ENCODE assay signal across 9 cellular contexts in genomic region chr9:69324549-69325401, GRCh38. TPM values are rescaled to one million over a fixed set of nuclear protein-coding genes. Genes with fewer than 3 reads are reported as not detected.
DNase-seq lines count a peak whose midpoint lies in the region; ATAC-seq, FAIRE-seq and TF ChIP-seq lines count a peak whose summit lies in the region.
"Had no signal": no experiment of that assay in that cellular context is flagged by ENCODE, and none has a peak within 500 bp of the region (broad histone marks: within the 10 kb centered on the region; RNA-seq: fewer than 3 reads in every experiment).

A gene with protein sequence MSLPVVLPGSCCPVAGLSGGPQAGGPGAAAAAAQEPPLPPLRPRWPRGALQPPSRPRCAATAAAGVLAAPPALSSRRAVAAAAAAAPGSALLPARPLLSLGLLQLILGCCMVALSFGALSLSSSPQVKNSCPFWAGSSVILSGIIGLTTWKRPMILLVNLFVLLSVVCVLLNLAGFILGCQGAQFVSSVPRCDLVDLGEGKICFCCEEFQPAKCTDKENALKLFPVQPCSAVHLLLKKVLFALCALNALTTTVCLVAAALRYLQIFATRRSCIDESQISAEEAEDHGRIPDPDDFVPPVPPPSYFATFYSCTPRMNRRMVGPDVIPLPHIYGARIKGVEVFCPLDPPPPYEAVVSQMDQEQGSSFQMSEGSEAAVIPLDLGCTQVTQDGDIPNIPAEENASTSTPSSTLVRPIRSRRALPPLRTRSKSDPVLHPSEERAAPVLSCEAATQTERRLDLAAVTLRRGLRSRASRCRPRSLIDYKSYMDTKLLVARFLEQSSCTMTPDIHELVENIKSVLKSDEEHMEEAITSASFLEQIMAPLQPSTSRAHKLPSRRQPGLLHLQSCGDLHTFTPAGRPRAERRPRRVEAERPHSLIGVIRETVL (plus strand): TSS chr9:69325215. CDS start chr9:69325310, 95 bp downstream.

- H3K27me3 ChIP-seq in small intestine (ENCODE audit: control insufficient read depth in 2 of 2, insufficient read depth in 2 of 2, low read length in 2 of 2), result peaks cover 2 to 12% of the 10 kb centered on the region in 2 donors

- H3K4me1 ChIP-seq in small intestine (ENCODE audit: control insufficient read depth in 2 of 2, insufficient read depth in 1 of 2, low read depth in 1 of 2, low read length in 1 of 2), result peaks cover 0 to 3% of the 10 kb centered on the region in 2 donors

- H3K9me3 ChIP-seq in small intestine (ENCODE audit: control insufficient read depth, low read depth), result no peaks in the 10 kb centered on the region

- H3K4me3 ChIP-seq in AG10803 (ENCODE audit: low read length) (no peak within 1 kb of the TSS; the same call in 1 of the 2 replicates), cardiac fibroblast (replicated peaks in 1 of 2; ENCODE audit: low read depth in 2 of 2, low read length in 2 of 2) (peak within 1 kb of the TSS; percentile 33 to 48), small intestine (ENCODE audit: low read depth in 1 of 2, low read length in 2 of 2) (peak within 1 kb of the TSS in 1 of 2 donors; percentile 56)

- DNase-seq in AG10803 (ENCODE audit: low read depth) (peak; percentile 15), NCI-H345 treated with DMSO at 0.1 percent for 48 hours (lab: John Stamatoyannopoulos, UW; ENCODE audit: unreplicated experiment) (peak; percentile 26), cardiac fibroblast (ENCODE audit: low read depth in 2 of 2) (peak; percentile 34 to 43), islet precursor cell (peak; percentile 81), small intestine (peak; percentile 75), middle frontal gyrus (ENCODE audit: extremely low spot score, low spot score) (no peak), RKO (ENCODE audit: low spot score) (no peak)

- TF ChIP-seq CTCF in AG10803 (conservative IDR thresholded peaks at IDR 0.05; ENCODE audit: low read length) (no peak), cardiac fibroblast (IDR thresholded peaks at IDR 0.05; ENCODE audit: low read depth, low read length) (no peak)

- peak; percentile 77 for ATAC-seq in GM21619 (IDR thresholded peaks at IDR 0.05; ENCODE audit: unreplicated experiment)

- 1 to 4% (median 2%) methylated on average over 58 to 81 of the region's 81 CpGs for WGBS in small intestine, 3 donors

- H3K27ac ChIP-seq in small intestine (ENCODE audit: low read depth in 1 of 2, low read length in 1 of 2), result no peak within 1 kb of the TSS

- no peaks in the 10 kb centered on the region for H3K36me3 ChIP-seq in small intestine (ENCODE audit: control insufficient read depth in 2 of 2, insufficient read depth in 2 of 2, low read length in 2 of 2)

- FAIRE-seq in small intestine (lab: Jason Lieb, UNC), result no peak
- FAIRE-seq: islet of Langerhans had no signal

RNA-seq across cellular contexts. Expression of the gene that starts here (rescaled TPM):
- 1 to 10 TPM in 1 of 3 donors, not detected in 2; 2.1 TPM for polyA plus RNA-seq in small intestine

Comparison
In these comparisons a context has a peak if more than half of its experiments do, and no peak if none do; other contexts are left out.
1. DNase-seq: peak in AG10803 (single experiment), NCI-H345 treated with DMSO at 0.1 percent for 48 hours (single experiment), cardiac fibroblast (2 of 2), islet precursor cell (single experiment) and small intestine (single experiment); none in middle frontal gyrus (single experiment) and RKO (single experiment).